In genomic region chr6:132512342-132512637, GRCh38 we compare ENCODE assay signal across 8 cellular contexts. TPM values are rescaled to one million over a fixed set of nuclear protein-coding genes. Genes with fewer than 3 reads are reported as not detected.
DNase-seq lines count a peak whose midpoint lies in the region; ATAC-seq, FAIRE-seq and TF ChIP-seq lines count a peak whose summit lies in the region.

No MANE protein-coding gene starts in this region.

- POLR2A ChIA-PET in activated CD4-positive, alpha-beta T cell treated with anti-CD3 and anti-CD28 coated beads, Interleukin-2, amount 10 ng/mL, durations not matched to agents 7 days and 5 days (lab: Charles Lee), result no interaction called here
- POLR2A ChIA-PET in HepG2 (lab: Yijun Ruan, JAX), result interaction anchor here (0.9 to 1.7 kb wide), 6 partner anchors 11 to 306 kb away, joined by 4 to 23 read pairs (median 8); partner anchors contain the start of genes RPS12 and SLC18B1

- TF ChIP-seq CTCF in HepG2 (CRISPR knock-in tag; IDR thresholded peaks at IDR 0.05), result no peak
- peak in 1 of 6 experiments; percentile 5 for TF ChIP-seq CTCF in thyroid gland (IDR thresholded peaks at IDR 0.05)

- intact Hi-C loops in HepG2 (cut with micrococcal nuclease; ENCODE audit: unreplicated experiment), result loop anchor here (5.0 to 10.0 kb wide), 3 partner anchors 300 to 1440 kb away; partner anchors contain the start of genes RPS12 and TBPL1
- intact Hi-C loops in thyroid gland (cut with DNase I), result no loop called here

- FAIRE-seq in HepG2 (lab: Jason Lieb, UNC), result no peak

- H3K36me3 Mint-ChIP-seq in activated CD4-positive, alpha-beta T cell treated with anti-CD3 and anti-CD28 coated beads, Interleukin-2, amount 10 ng/mL, durations not matched to agents 7 days and 5 days (ENCODE audit: low read depth), result peaks cover 8% of the 10 kb centered on the region
- H3K36me3 Mint-ChIP-seq in activated naive CD8-positive, alpha-beta T cell treated with anti-CD3 and anti-CD28 coated beads, Interleukin-2, amount 50 U/mL, for 24 hours (ENCODE audit: low read depth), result peaks cover 7% of the 10 kb centered on the region

- in situ Hi-C loops in HepG2 (cut with HindIII; ENCODE audit: extremely low pct_ligation_motif_present, low pct_unique_long_range_greater_than_20kb), result no loop called here

- TF ChIP-seq POLR2A in HepG2 (IDR thresholded peaks at IDR 0.05; ENCODE audit: insufficient read depth in 1 of 2, low read depth in 2 of 2, low read length in 2 of 2), result no peak
- TF ChIP-seq POLR2A in thyroid gland (IDR thresholded peaks at IDR 0.05), result no peak

- peaks cover 40% of the 10 kb centered on the region for H3K79me2 ChIP-seq in HepG2 (ENCODE audit: insufficient read depth, low read length)

- H4K20me1 ChIP-seq in HepG2 (ENCODE audit: insufficient read depth, low read length), result peaks cover 10% of the 10 kb centered on the region

- no TSS peak for BruUV-seq in HepG2 (replicated peaks; lab: Mats Ljungman, UMichigan)

- no peak for TF ChIP-seq RAD21 in HepG2 (CRISPR knock-in tag; IDR thresholded peaks at IDR 0.05)

- CTCF ChIA-PET in activated CD4-positive, alpha-beta T cell treated with anti-CD3 and anti-CD28 coated beads, Interleukin-2, amount 10 ng/mL, durations not matched to agents 7 days and 5 days (lab: Charles Lee), result interaction anchor here (1.2 to 1.4 kb wide), 2 partner anchors 23 to 233 kb away, joined by 4 to 5 read pairs; no protein-coding TSS in a partner anchor
- CTCF ChIA-PET in HepG2 (lab: Yijun Ruan, JAX; ENCODE audit: low intra/inter-chr PET ratio, low total read pairs), result no interaction called here

- no peaks in the 10 kb centered on the region for H3K27me3 ChIP-seq in HepG2 (ENCODE audit: control insufficient read depth in 1 of 2, insufficient read depth in 2 of 2, low read length in 2 of 2)
- no peaks in the 10 kb centered on the region for H3K27me3 ChIP-seq in thyroid gland

- TF ChIP-seq EP300 in HepG2 (IDR thresholded peaks at IDR 0.05; ENCODE audit: low read depth in 2 of 2, low read length in 2 of 2), result no peak
- TF ChIP-seq EP300 in HepG2 (CRISPR knock-in tag; IDR thresholded peaks at IDR 0.05; ENCODE audit: borderline replicate concordance), result no peak

- H3K9me3 ChIP-seq in HepG2 (ENCODE audit: low read length) (no peaks in the 10 kb centered on the region), thyroid gland (no peaks in the 10 kb centered on the region)

- peaks cover 28% of the 10 kb centered on the region for H3K4me1 ChIP-seq in HepG2 (ENCODE audit: insufficient read depth, low read length)
- peaks cover 20 to 40% of the 10 kb centered on the region in 2 donors for H3K4me1 ChIP-seq in thyroid gland

- peaks cover 20% of the 10 kb centered on the region for H3K27me3 Mint-ChIP-seq in activated CD4-positive, alpha-beta T cell treated with anti-CD3 and anti-CD28 coated beads, Interleukin-2, amount 10 ng/mL, durations not matched to agents 7 days and 5 days
- H3K27me3 Mint-ChIP-seq in activated naive CD8-positive, alpha-beta T cell treated with anti-CD3 and anti-CD28 coated beads, Interleukin-2, amount 50 U/mL, for 24 hours, result no peaks in the 10 kb centered on the region

- no peak for DNase-seq in activated CD4-positive, alpha-beta T cell treated with anti-CD3 and anti-CD28 coated beads, Interleukin-2, amount 10 ng/mL, durations not matched to agents 7 days and 5 days
- DNase-seq in activated CD4-positive, alpha-beta T cell treated with anti-CD3 and anti-CD28 coated beads for 48 hours, result no peak
- DNase-seq in activated naive CD8-positive, alpha-beta T cell treated with anti-CD3 and anti-CD28 coated beads, Interleukin-2, amount 50 U/mL, for 24 hours, result no peak
- DNase-seq in HepG2 (ENCODE audit: low spot score) (no peak), thyroid gland (no peak), NCI-H2081 (lab: John Stamatoyannopoulos, UW) (no peak)

- peak overlapping the region; percentile 89 for H3K27ac Mint-ChIP-seq in activated CD4-positive, alpha-beta T cell treated with anti-CD3 and anti-CD28 coated beads, Interleukin-2, amount 10 ng/mL, durations not matched to agents 7 days and 5 days
- peak overlapping the region; percentile 63 for H3K27ac Mint-ChIP-seq in activated naive CD8-positive, alpha-beta T cell treated with anti-CD3 and anti-CD28 coated beads, Interleukin-2, amount 50 U/mL, for 24 hours

- H3K4me2 ChIP-seq in HepG2 (ENCODE audit: low read depth, low read length), result peak overlapping the region; percentile 92

- peaks cover 26% of the 10 kb centered on the region for H3K4me1 Mint-ChIP-seq in activated CD4-positive, alpha-beta T cell treated with anti-CD3 and anti-CD28 coated beads, Interleukin-2, amount 10 ng/mL, durations not matched to agents 7 days and 5 days
- H3K4me1 Mint-ChIP-seq in activated naive CD8-positive, alpha-beta T cell treated with anti-CD3 and anti-CD28 coated beads, Interleukin-2, amount 50 U/mL, for 24 hours, result peaks cover 28% of the 10 kb centered on the region

- H3K36me3 ChIP-seq in HepG2 (replicated peaks in 1 of 2; ENCODE audit: control insufficient read depth in 1 of 2, insufficient read depth in 2 of 2, low read length in 2 of 2) (peaks cover 0 to 5% of the 10 kb centered on the region in 2 experiments; a peak in 3 of 5 replicates), thyroid gland (no peaks in the 10 kb centered on the region)

- H3K9ac ChIP-seq in HepG2 (ENCODE audit: insufficient read depth, low read depth, low read length), result peak overlapping the region; percentile 76

- WGBS in HepG2 (ENCODE audit: low lambda C conversion rate), result under 1% methylated on average over 7 of the region's 7 CpGs
- 0 to 1% methylated on average over 7 of the region's 7 CpGs for WGBS in thyroid gland, 2 donors

- H3K9me3 Mint-ChIP-seq in activated CD4-positive, alpha-beta T cell treated with anti-CD3 and anti-CD28 coated beads, Interleukin-2, amount 10 ng/mL, durations not matched to agents 7 days and 5 days, result no peaks in the 10 kb centered on the region
- H3K9me3 Mint-ChIP-seq in activated naive CD8-positive, alpha-beta T cell treated with anti-CD3 and anti-CD28 coated beads, Interleukin-2, amount 50 U/mL, for 24 hours, result no peaks in the 10 kb centered on the region

- no peak for ATAC-seq in activated naive CD8-positive, alpha-beta T cell treated with anti-CD3 and anti-CD28 coated beads, Interleukin-2, amount 50 U/mL, for 24 hours
- no peak for ATAC-seq in HepG2
- no peak for ATAC-seq in HG03095 (IDR thresholded peaks at IDR 0.05; ENCODE audit: unreplicated experiment)
- no peak for ATAC-seq in GM21423 (IDR thresholded peaks at IDR 0.05; ENCODE audit: unreplicated experiment)

- peak overlapping the region; percentile 82 to 89 (median 88) for H3K4me3 ChIP-seq in HepG2 (replicated peaks in 1 of 3; ENCODE audit: insufficient read depth in 1 of 3, low read depth in 2 of 3, low read length in 3 of 3)
- H3K4me3 ChIP-seq in thyroid gland (replicated peaks in 1 of 3), result peak overlapping the region; percentile 34 to 57 (median 56)

- H2AFZ ChIP-seq in HepG2 (ENCODE audit: low read length), result no peak overlapping the region

- peak overlapping the region; percentile 66 for H3K27ac ChIP-seq in HepG2 (ENCODE audit: extremely low read length, insufficient read depth, low read length)
- peak overlapping the region; percentile 77 to 96 (median 94) for H3K27ac ChIP-seq in thyroid gland

- H3K4me3 Mint-ChIP-seq in activated CD4-positive, alpha-beta T cell treated with anti-CD3 and anti-CD28 coated beads, Interleukin-2, amount 10 ng/mL, durations not matched to agents 7 days and 5 days, result peak overlapping the region; percentile 94
- H3K4me3 Mint-ChIP-seq in activated naive CD8-positive, alpha-beta T cell treated with anti-CD3 and anti-CD28 coated beads, Interleukin-2, amount 50 U/mL, for 24 hours, result peak overlapping the region; percentile 89

RNA-seq across cellular contexts. Expression of gene STX7, which starts 0.6 kb away (rescaled TPM):
- 10 to 100 TPM; 20.2 to 24.3 TPM for total RNA-seq in activated CD4-positive, alpha-beta T cell treated with anti-CD3 and anti-CD28 coated beads, Interleukin-2, amount 10 ng/mL, durations not matched to agents 7 days and 5 days
- total RNA-seq in HepG2 (2016; rRNA removed; fragmentation: Illumina TruSeq; extraction: Trizol) (34.7 and 40.6 TPM in 2 replicates), thyroid gland (10 to 100 TPM; 45.7 to 70.6 (median 53.2) TPM)
- total RNA-seq in HepG2 (2016; cell fraction: cytosol; rRNA removed; fragmentation: Illumina TruSeq; extraction: Trizol; ENCODE audit: low read depth), result 9.1 and 12.7 TPM in 2 replicates
- 32.6 and 44.2 TPM in 2 replicates for total RNA-seq in HepG2 (2016; cell fraction: insoluble cytoplasmic fraction; rRNA removed; fragmentation: Illumina TruSeq; extraction: Trizol)
- 22.3 and 24.0 TPM in 2 replicates for total RNA-seq in HepG2 (2016; cell fraction: membrane; rRNA removed; fragmentation: Illumina TruSeq; extraction: Trizol)
- total RNA-seq in HepG2 (2016; cell fraction: nucleus; rRNA removed; fragmentation: Illumina TruSeq; extraction: Trizol), result 23.7 and 27.2 TPM in 2 replicates
- polyA plus RNA-seq in HepG2 (2011; rRNA removed), result 25.1 and 28.0 TPM in 2 replicates
- 12.2 and 15.6 TPM in 2 replicates for polyA plus RNA-seq in HepG2 (2011; cell fraction: cytosol; rRNA removed)
- 13.1 and 15.8 TPM in 2 replicates for polyA plus RNA-seq in HepG2 (2011; cell fraction: nucleus; rRNA removed)
- polyA plus RNA-seq in HepG2 (2012), result 25.0 and 25.6 TPM in 2 replicates
- 5.7 and 8.0 TPM in 2 replicates for polyA plus RNA-seq in HepG2 (2016; cell fraction: cytosol; fragmentation: Illumina TruSeq; extraction: Trizol; ENCODE audit: low read depth)
- polyA plus RNA-seq in HepG2 (2016; cell fraction: insoluble cytoplasmic fraction; fragmentation: Illumina TruSeq; extraction: Trizol; ENCODE audit: low read depth), result 38.6 and 40.4 TPM in 2 replicates
- 9.1 and 10.4 TPM in 2 replicates for polyA plus RNA-seq in HepG2 (2016; cell fraction: membrane; fragmentation: Illumina TruSeq; extraction: Trizol; ENCODE audit: low read depth)
- 18.9 and 21.3 TPM in 2 replicates for polyA plus RNA-seq in HepG2 (2016; cell fraction: nucleus; fragmentation: Illumina TruSeq; extraction: Trizol; ENCODE audit: insufficient read depth, low read depth)
- polyA minus RNA-seq in HepG2 (2011; rRNA and poly(A)+ RNA removed; ENCODE audit: low replicate concordance), result 4.0 and 12.0 TPM in 2 replicates
- 22.2 and 23.8 TPM in 2 replicates for polyA minus RNA-seq in HepG2 (2011; cell fraction: cytosol; rRNA and poly(A)+ RNA removed)
- 88.5 and 114 TPM in 2 replicates for polyA minus RNA-seq in HepG2 (2011; cell fraction: nucleus; rRNA and poly(A)+ RNA removed)

RNA-seq across cellular contexts. Expression of gene TAAR9, which starts 25.8 kb away (rescaled TPM):
- not detected for total RNA-seq in activated CD4-positive, alpha-beta T cell treated with anti-CD3 and anti-CD28 coated beads, Interleukin-2, amount 10 ng/mL, durations not matched to agents 7 days and 5 days
- total RNA-seq in HepG2 (2016; rRNA removed; fragmentation: Illumina TruSeq; extraction: Trizol), result not detected in 2 replicates
- not detected in 2 replicates for total RNA-seq in HepG2 (2016; cell fraction: cytosol; rRNA removed; fragmentation: Illumina TruSeq; extraction: Trizol; ENCODE audit: low read depth)
- not detected in 2 replicates for total RNA-seq in HepG2 (2016; cell fraction: insoluble cytoplasmic fraction; rRNA removed; fragmentation: Illumina TruSeq; extraction: Trizol)
- not detected in 2 replicates for total RNA-seq in HepG2 (2016; cell fraction: membrane; rRNA removed; fragmentation: Illumina TruSeq; extraction: Trizol)
- not detected in 2 replicates for total RNA-seq in HepG2 (2016; cell fraction: nucleus; rRNA removed; fragmentation: Illumina TruSeq; extraction: Trizol)
- polyA plus RNA-seq in HepG2 (2011; rRNA removed), result 0.07 TPM in 1 of 2 replicates, not detected in the other
- polyA plus RNA-seq in HepG2 (2011; cell fraction: cytosol; rRNA removed), result not detected in 2 replicates
- polyA plus RNA-seq in HepG2 (2011; cell fraction: nucleus; rRNA removed), result 0.14 TPM in 1 of 2 replicates, not detected in the other
- not detected in 2 replicates for polyA plus RNA-seq in HepG2 (2012)
- polyA plus RNA-seq in HepG2 (2016; cell fraction: cytosol; fragmentation: Illumina TruSeq; extraction: Trizol; ENCODE audit: low read depth), result not detected in 2 replicates
- polyA plus RNA-seq in HepG2 (2016; cell fraction: insoluble cytoplasmic fraction; fragmentation: Illumina TruSeq; extraction: Trizol; ENCODE audit: low read depth), result not detected in 2 replicates
- not detected in 2 replicates for polyA plus RNA-seq in HepG2 (2016; cell fraction: membrane; fragmentation: Illumina TruSeq; extraction: Trizol; ENCODE audit: low read depth)
- not detected in 2 replicates for polyA plus RNA-seq in HepG2 (2016; cell fraction: nucleus; fragmentation: Illumina TruSeq; extraction: Trizol; ENCODE audit: insufficient read depth, low read depth)
- polyA minus RNA-seq in HepG2 (2011; rRNA and poly(A)+ RNA removed; ENCODE audit: low replicate concordance), result 0.24 TPM in 1 of 2 replicates, not detected in the other
- polyA minus RNA-seq in HepG2 (2011; cell fraction: cytosol; rRNA and poly(A)+ RNA removed), result not detected in 2 replicates
- polyA minus RNA-seq in HepG2 (2011; cell fraction: nucleus; rRNA and poly(A)+ RNA removed), result not detected in 2 replicates
- not detected for total RNA-seq in thyroid gland

RNA-seq across cellular contexts. Expression of gene TAAR8, which starts 40.2 kb away (rescaled TPM):
- total RNA-seq in activated CD4-positive, alpha-beta T cell treated with anti-CD3 and anti-CD28 coated beads, Interleukin-2, amount 10 ng/mL, durations not matched to agents 7 days and 5 days, result not detected
- total RNA-seq in HepG2 (2016; rRNA removed; fragmentation: Illumina TruSeq; extraction: Trizol) (not detected in 2 replicates), thyroid gland (not detected)
- not detected in 2 replicates for total RNA-seq in HepG2 (2016; cell fraction: cytosol; rRNA removed; fragmentation: Illumina TruSeq; extraction: Trizol; ENCODE audit: low read depth)
- total RNA-seq in HepG2 (2016; cell fraction: insoluble cytoplasmic fraction; rRNA removed; fragmentation: Illumina TruSeq; extraction: Trizol), result not detected in 2 replicates
- total RNA-seq in HepG2 (2016; cell fraction: membrane; rRNA removed; fragmentation: Illumina TruSeq; extraction: Trizol), result not detected in 2 replicates
- not detected in 2 replicates for total RNA-seq in HepG2 (2016; cell fraction: nucleus; rRNA removed; fragmentation: Illumina TruSeq; extraction: Trizol)
- polyA plus RNA-seq in HepG2 (2011; rRNA removed), result 0.07 TPM in 1 of 2 replicates, not detected in the other
- not detected in 2 replicates for polyA plus RNA-seq in HepG2 (2011; cell fraction: cytosol; rRNA removed)
- not detected in 2 replicates for polyA plus RNA-seq in HepG2 (2011; cell fraction: nucleus; rRNA removed)
- polyA plus RNA-seq in HepG2 (2012), result not detected in 2 replicates
- not detected in 2 replicates for polyA plus RNA-seq in HepG2 (2016; cell fraction: cytosol; fragmentation: Illumina TruSeq; extraction: Trizol; ENCODE audit: low read depth)
- polyA plus RNA-seq in HepG2 (2016; cell fraction: insoluble cytoplasmic fraction; fragmentation: Illumina TruSeq; extraction: Trizol; ENCODE audit: low read depth), result not detected in 2 replicates
- not detected in 2 replicates for polyA plus RNA-seq in HepG2 (2016; cell fraction: membrane; fragmentation: Illumina TruSeq; extraction: Trizol; ENCODE audit: low read depth)
- polyA plus RNA-seq in HepG2 (2016; cell fraction: nucleus; fragmentation: Illumina TruSeq; extraction: Trizol; ENCODE audit: insufficient read depth, low read depth), result not detected in 2 replicates
- polyA minus RNA-seq in HepG2 (2011; rRNA and poly(A)+ RNA removed; ENCODE audit: low replicate concordance), result not detected in 2 replicates
- not detected in 2 replicates for polyA minus RNA-seq in HepG2 (2011; cell fraction: cytosol; rRNA and poly(A)+ RNA removed)
- polyA minus RNA-seq in HepG2 (2011; cell fraction: nucleus; rRNA and poly(A)+ RNA removed), result not detected in 2 replicates

RNA-seq across cellular contexts. Expression of gene TAAR6, which starts 57.8 kb away (rescaled TPM):
- not detected for total RNA-seq in activated CD4-positive, alpha-beta T cell treated with anti-CD3 and anti-CD28 coated beads, Interleukin-2, amount 10 ng/mL, durations not matched to agents 7 days and 5 days
- total RNA-seq in HepG2 (2016; rRNA removed; fragmentation: Illumina TruSeq; extraction: Trizol) (not detected in 2 replicates), thyroid gland (not detected)
- total RNA-seq in HepG2 (2016; cell fraction: cytosol; rRNA removed; fragmentation: Illumina TruSeq; extraction: Trizol; ENCODE audit: low read depth), result not detected in 2 replicates
- total RNA-seq in HepG2 (2016; cell fraction: insoluble cytoplasmic fraction; rRNA removed; fragmentation: Illumina TruSeq; extraction: Trizol), result not detected in 2 replicates
- total RNA-seq in HepG2 (2016; cell fraction: membrane; rRNA removed; fragmentation: Illumina TruSeq; extraction: Trizol), result not detected in 2 replicates
- not detected in 2 replicates for total RNA-seq in HepG2 (2016; cell fraction: nucleus; rRNA removed; fragmentation: Illumina TruSeq; extraction: Trizol)
- not detected in 2 replicates for polyA plus RNA-seq in HepG2 (2011; rRNA removed)
- not detected in 2 replicates for polyA plus RNA-seq in HepG2 (2011; cell fraction: cytosol; rRNA removed)
- polyA plus RNA-seq in HepG2 (2011; cell fraction: nucleus; rRNA removed), result 0.26 TPM in 1 of 2 replicates, not detected in the other
- polyA plus RNA-seq in HepG2 (2012), result not detected in 2 replicates
- not detected in 2 replicates for polyA plus RNA-seq in HepG2 (2016; cell fraction: cytosol; fragmentation: Illumina TruSeq; extraction: Trizol; ENCODE audit: low read depth)
- polyA plus RNA-seq in HepG2 (2016; cell fraction: insoluble cytoplasmic fraction; fragmentation: Illumina TruSeq; extraction: Trizol; ENCODE audit: low read depth), result not detected in 2 replicates
- polyA plus RNA-seq in HepG2 (2016; cell fraction: membrane; fragmentation: Illumina TruSeq; extraction: Trizol; ENCODE audit: low read depth), result not detected in 2 replicates
- polyA plus RNA-seq in HepG2 (2016; cell fraction: nucleus; fragmentation: Illumina TruSeq; extraction: Trizol; ENCODE audit: insufficient read depth, low read depth), result not detected in 2 replicates
- not detected in 2 replicates for polyA minus RNA-seq in HepG2 (2011; rRNA and poly(A)+ RNA removed; ENCODE audit: low replicate concordance)
- not detected in 2 replicates for polyA minus RNA-seq in HepG2 (2011; cell fraction: cytosol; rRNA and poly(A)+ RNA removed)
- polyA minus RNA-seq in HepG2 (2011; cell fraction: nucleus; rRNA and poly(A)+ RNA removed), result not detected in 2 replicates
